In genomic region chr19:23932878-23933277, GRCh38 we compare ENCODE assay signal across 28 cellular contexts. TPM values are rescaled to one million over a fixed set of nuclear protein-coding genes. Genes with fewer than 3 reads are reported as not detected.
"Had no signal": no experiment of that assay in that cellular context is flagged by ENCODE, and none has a peak within 500 bp of the region (broad histone marks: within the 10 kb centered on the region; RNA-seq: fewer than 3 reads in every experiment).

No MANE protein-coding gene starts in this region.

- H3K36me3 ChIP-seq: ascending aorta, breast epithelium, cardiac muscle cell, colonic mucosa, esophagus squamous epithelium, gastroesophageal sphincter, WERI-Rb-1 had no signal

- H3K4me1 ChIP-seq: ascending aorta, breast epithelium, colonic mucosa, esophagus squamous epithelium, gastroesophageal sphincter had no signal

- DNase-seq: activated B cell treated with CpG ODN at 0.5 μM for 24 hours; activated CD4-positive, alpha-beta T cell treated with anti-CD3 and anti-CD28 coated beads for 48 hours; activated CD4-positive, alpha-beta T cell treated with anti-CD3 and anti-CD28 coated beads, Interleukin-2, amount 50 U/mL, for 1 hour; activated CD4-positive, alpha-beta T cell treated with anti-CD3 and anti-CD28 coated beads, Interleukin-2, amount 50 U/mL, for 48 hours; activated CD8-positive, alpha-beta memory T cell treated with anti-CD3 and anti-CD28 coated beads for 24 hours; activated CD8-positive, alpha-beta T cell treated with anti-CD3 and anti-CD28 coated beads for 36 hours; activated effector memory CD4-positive, alpha-beta T cell treated with anti-CD3 and anti-CD28 coated beads, Interleukin-2, amount 50 U/mL, for 16 hours; activated naive CD4-positive, alpha-beta T cell treated with anti-CD3 and anti-CD28 coated beads for 36 hours; activated naive CD8-positive, alpha-beta T cell treated with anti-CD3 and anti-CD28 coated beads for 36 hours; activated naive CD8-positive, alpha-beta T cell treated with anti-CD3 and anti-CD28 coated beads, Interleukin-2, amount 50 U/mL, for 24 hours; activated T-cell treated with anti-CD3 and anti-CD28 coated beads, Interleukin-2, amount 50 U/mL, for 4 hours; central memory CD4-positive, alpha-beta T cell; cerebellar nuclear complex; colonic mucosa; effector memory CD4-positive, alpha-beta T cell; esophagus squamous epithelium; foreskin melanocyte; T-helper 1 cell; T-helper 17 cell; T1000; WERI-Rb-1 had no signal

- FAIRE-seq: endothelial cell of umbilical vein had no signal

- H3K27ac ChIP-seq: ascending aorta, breast epithelium, cardiac muscle cell, colonic mucosa, epithelial cell of prostate, esophagus squamous epithelium, gastroesophageal sphincter, WERI-Rb-1 had no signal

- H3K27me3 ChIP-seq: ascending aorta, breast epithelium, cardiac muscle cell, colonic mucosa, esophagus squamous epithelium, gastroesophageal sphincter had no signal

- ATAC-seq: activated CD4-positive, CD25-positive, alpha-beta regulatory T cell treated with anti-CD3 and anti-CD28 coated beads, Interleukin-2, amount 50 U/mL, for 24 hours; activated CD8-positive, alpha-beta T cell treated with anti-CD3 and anti-CD28 coated beads for 36 hours; activated naive CD8-positive, alpha-beta T cell treated with anti-CD3 and anti-CD28 coated beads, Interleukin-2, amount 50 U/mL, for 24 hours; activated T-cell treated with anti-CD3 and anti-CD28 coated beads, Interleukin-2, amount 50 U/mL, for 4 hours; gastroesophageal sphincter; T-helper 17 cell had no signal

- H3K4me3 ChIP-seq: ascending aorta, breast epithelium, cardiac muscle cell, colonic mucosa, esophagus squamous epithelium, gastroesophageal sphincter had no signal

RNA-seq across cellular contexts. Expression of gene ZNF726, which starts 18.2 kb away (rescaled TPM):
- total RNA-seq: ascending aorta had no signal
